Comparison of ENCODE assay signal across 1 cellular context in the genomic region with DNA sequence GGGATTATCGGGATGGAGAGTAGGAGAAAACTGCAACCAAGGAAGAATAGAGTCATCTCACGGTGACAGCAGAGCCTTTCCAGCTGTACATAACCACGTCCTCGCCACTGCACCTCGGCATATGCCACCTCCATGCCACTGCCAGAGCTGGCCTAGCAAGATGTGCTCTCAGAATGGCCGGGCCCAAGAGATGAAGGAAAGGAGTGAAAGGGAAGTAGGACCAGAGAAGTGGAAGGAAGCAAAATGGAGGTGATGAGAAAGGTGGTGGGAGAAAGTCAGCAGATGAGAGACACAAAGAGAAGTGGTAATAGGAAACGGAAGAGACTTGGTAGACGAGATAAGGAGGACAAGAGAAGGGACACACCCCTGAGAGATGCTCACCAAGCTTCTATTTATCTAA.
TF ChIP-seq lines count a peak whose summit lies in the region.

No MANE protein-coding gene starts in this region.

TF ChIP-seq in K562, 482 proteins besides CTCF, POLR2A, EP300 and RAD21 (continued from another document):
- TF ChIP-seq SAFB (IDR thresholded peaks at IDR 0.05; ENCODE audit: borderline replicate concordance, low read depth, low read length) (no peak), FOXK2 (conservative IDR thresholded peaks at IDR 0.05 in 1 of 2, IDR thresholded peaks at IDR 0.05 in 1 of 2; ENCODE audit: low read depth in 2 of 2) (peak in 1 of 2 experiments; percentile 15; a peak in 1 of 4 replicates), PHTF2 (CRISPR knock-in tag; IDR thresholded peaks at IDR 0.05) (no peak), XRCC4 (IDR thresholded peaks at IDR 0.05; ENCODE audit: extremely low read depth, insufficient read depth, insufficient read length) (no peak), ZNF316 (IDR thresholded peaks at IDR 0.05) (no peak), ZNF134 (CRISPR knock-in tag; conservative IDR thresholded peaks at IDR 0.05) (0 out of 2 replicates have a peak, but pooled peaks have one; percentile 36), MEIS2 (IDR thresholded peaks at IDR 0.05; ENCODE audit: partially characterized antibody) (no peak), MCM7 (IDR thresholded peaks at IDR 0.05) (no peak), ATF7 (IDR thresholded peaks at IDR 0.05) (no peak), SMAD2 (IDR thresholded peaks at IDR 0.05; ENCODE audit: low read depth, low read length) (no peak), TFAM (CRISPR knock-in tag; conservative IDR thresholded peaks at IDR 0.05) (no peak)
- TF ChIP-seq, protein P1, sequence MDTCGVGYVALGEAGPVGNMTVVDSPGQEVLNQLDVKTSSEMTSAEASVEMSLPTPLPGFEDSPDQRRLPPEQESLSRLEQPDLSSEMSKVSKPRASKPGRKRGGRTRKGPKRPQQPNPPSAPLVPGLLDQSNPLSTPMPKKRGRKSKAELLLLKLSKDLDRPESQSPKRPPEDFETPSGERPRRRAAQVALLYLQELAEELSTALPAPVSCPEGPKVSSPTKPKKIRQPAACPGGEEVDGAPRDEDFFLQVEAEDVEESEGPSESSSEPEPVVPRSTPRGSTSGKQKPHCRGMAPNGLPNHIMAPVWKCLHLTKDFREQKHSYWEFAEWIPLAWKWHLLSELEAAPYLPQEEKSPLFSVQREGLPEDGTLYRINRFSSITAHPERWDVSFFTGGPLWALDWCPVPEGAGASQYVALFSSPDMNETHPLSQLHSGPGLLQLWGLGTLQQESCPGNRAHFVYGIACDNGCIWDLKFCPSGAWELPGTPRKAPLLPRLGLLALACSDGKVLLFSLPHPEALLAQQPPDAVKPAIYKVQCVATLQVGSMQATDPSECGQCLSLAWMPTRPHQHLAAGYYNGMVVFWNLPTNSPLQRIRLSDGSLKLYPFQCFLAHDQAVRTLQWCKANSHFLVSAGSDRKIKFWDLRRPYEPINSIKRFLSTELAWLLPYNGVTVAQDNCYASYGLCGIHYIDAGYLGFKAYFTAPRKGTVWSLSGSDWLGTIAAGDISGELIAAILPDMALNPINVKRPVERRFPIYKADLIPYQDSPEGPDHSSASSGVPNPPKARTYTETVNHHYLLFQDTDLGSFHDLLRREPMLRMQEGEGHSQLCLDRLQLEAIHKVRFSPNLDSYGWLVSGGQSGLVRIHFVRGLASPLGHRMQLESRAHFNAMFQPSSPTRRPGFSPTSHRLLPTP (IDR thresholded peaks at IDR 0.05; ENCODE audit: borderline replicate concordance, extremely low read depth, insufficient read length) = no peak
